22 cellular contexts compared by ENCODE assay signal in genomic region chr20:50310673-50311051, GRCh38.
DNase-seq lines count a peak whose midpoint lies in the region; ATAC-seq and TF ChIP-seq lines count a peak whose summit lies in the region.
"Had no signal": no experiment of that assay in that cellular context is flagged by ENCODE, and none has a peak within 500 bp of the region (broad histone marks: within the 10 kb centered on the region; RNA-seq: fewer than 3 reads in every experiment).

No MANE protein-coding gene starts in this region.

- ATAC-seq in activated CD4-positive, alpha-beta T cell treated with anti-CD3 and anti-CD28 coated beads for 36 hours, result no peak
- ATAC-seq in natural killer cell (peak; percentile 59 to 93 (median 80)), HG03378 (IDR thresholded peaks at IDR 0.05; ENCODE audit: unreplicated experiment) (no peak)
- ATAC-seq: activated CD4-positive, CD25-positive, alpha-beta regulatory T cell treated with anti-CD3 and anti-CD28 coated beads, Interleukin-2, amount 50 U/mL, for 24 hours; heart left ventricle; naive thymus-derived CD4-positive, alpha-beta T cell; SK-N-SH treated with all-trans-retinoic acid at 6 μM for 48 hours had no signal

- peak overlapping the region in 2 of 3 donors; percentile 80 to 88 for H3K27ac ChIP-seq in thyroid gland
- no peak overlapping the region for H3K27ac ChIP-seq in SJCRH30
- H3K27ac ChIP-seq: C4-2B had no signal

- no peaks in the 10 kb centered on the region for H3K36me3 Mint-ChIP-seq in activated CD4-positive, alpha-beta T cell treated with anti-CD3 and anti-CD28 coated beads for 36 hours (ENCODE audit: low read depth)
- H3K36me3 Mint-ChIP-seq in brain (no peaks in the 10 kb centered on the region), natural killer cell (no peaks in the 10 kb centered on the region)
- H3K36me3 Mint-ChIP-seq: naive thymus-derived CD4-positive, alpha-beta T cell had no signal

- H3K4me3 ChIP-seq in thyroid gland (replicated peaks in 1 of 3) (no peak overlapping the region), SJCRH30 (no peak overlapping the region)
- H3K4me3 ChIP-seq: heart left ventricle had no signal

- CTCF ChIA-PET in activated CD4-positive, alpha-beta T cell treated with anti-CD3 and anti-CD28 coated beads for 36 hours (lab: Charles Lee), result no interaction called here

- H3K27me3 ChIP-seq in thyroid gland (no peaks in the 10 kb centered on the region), SJCRH30 (no peaks in the 10 kb centered on the region)
- H3K27me3 ChIP-seq: heart left ventricle had no signal

- peak; percentile 27 for DNase-seq in activated CD4-positive, alpha-beta T cell treated with anti-CD3 and anti-CD28 coated beads for 36 hours
- no peak for DNase-seq in activated CD4-positive, alpha-beta T cell treated with anti-CD3 and anti-CD28 coated beads for 48 hours
- DNase-seq in natural killer cell (peak; percentile 50), thyroid gland (no peak), SJCRH30 (no peak), AG20443 (ENCODE audit: low spot score) (no peak)
- DNase-seq: 8988T; activated effector memory CD4-positive, alpha-beta T cell treated with Interleukin-2 at 50 U/mL for 16 hours; amniotic stem cell; DMS153; effector memory CD4-positive, alpha-beta T cell; heart left ventricle; naive thymus-derived CD4-positive, alpha-beta T cell; NCI-H1436; NCI-H774; T-helper 9 cell had no signal

- H3K9me3 Mint-ChIP-seq in activated CD4-positive, alpha-beta T cell treated with anti-CD3 and anti-CD28 coated beads for 36 hours (ENCODE audit: low read depth), result no peaks in the 10 kb centered on the region
- H3K9me3 Mint-ChIP-seq in brain (peaks cover 0 to 10% (median 4%) of the 10 kb centered on the region in 5 experiments), natural killer cell (no peaks in the 10 kb centered on the region)
- H3K9me3 Mint-ChIP-seq: central memory CD8-positive, alpha-beta T cell had no signal

- H3K4me1 ChIP-seq in thyroid gland (peaks cover 42 to 60% of the 10 kb centered on the region in 2 donors), SJCRH30 (peaks cover 34% of the 10 kb centered on the region)

- intact Hi-C loops in activated CD4-positive, alpha-beta T cell treated with anti-CD3 and anti-CD28 coated beads for 36 hours (cut with DNase I, micrococcal nuclease), result no loop called here
- intact Hi-C loops in natural killer cell (cut with micrococcal nuclease) (loop anchor here (2.0 kb wide), 1 partner anchor 76 kb away; no protein-coding TSS in a partner anchor), thyroid gland (cut with DNase I) (no loop called here)

- no peak for TF ChIP-seq POLR2A in thyroid gland (IDR thresholded peaks at IDR 0.05)

- peaks cover 10% of the 10 kb centered on the region for H3K27me3 Mint-ChIP-seq in activated CD4-positive, alpha-beta T cell treated with anti-CD3 and anti-CD28 coated beads for 36 hours
- peaks cover 17% of the 10 kb centered on the region for H3K27me3 Mint-ChIP-seq in brain
- peaks cover 33 to 42% of the 10 kb centered on the region in 2 donors for H3K27me3 Mint-ChIP-seq in natural killer cell (ENCODE audit: low read depth in 2 of 2)

- H3K9me3 ChIP-seq in thyroid gland, result no peaks in the 10 kb centered on the region
- H3K9me3 ChIP-seq in SJCRH30 (replicated peaks), result no peaks in the 10 kb centered on the region

- H3K36me3 ChIP-seq in thyroid gland, result no peaks in the 10 kb centered on the region
- no peaks in the 10 kb centered on the region for H3K36me3 ChIP-seq in SJCRH30
- H3K36me3 ChIP-seq: heart left ventricle had no signal

- H3K27ac Mint-ChIP-seq in activated CD4-positive, alpha-beta T cell treated with anti-CD3 and anti-CD28 coated beads for 36 hours, result peak overlapping the region; percentile 49
- peak overlapping the region in 4 of 5 experiments; percentile 6 to 85 (median 79) for H3K27ac Mint-ChIP-seq in brain
- peak overlapping the region; percentile 23 to 62 for H3K27ac Mint-ChIP-seq in natural killer cell
- H3K27ac Mint-ChIP-seq: naive thymus-derived CD4-positive, alpha-beta T cell had no signal

- no peaks in the 10 kb centered on the region for H3K4me1 Mint-ChIP-seq in activated CD4-positive, alpha-beta T cell treated with anti-CD3 and anti-CD28 coated beads for 36 hours
- H3K4me1 Mint-ChIP-seq in brain (peaks cover 25% of the 10 kb centered on the region), natural killer cell (peaks cover 19 to 30% of the 10 kb centered on the region in 2 donors)
- H3K4me1 Mint-ChIP-seq: central memory CD8-positive, alpha-beta T cell had no signal

- H3K4me3 Mint-ChIP-seq in activated CD4-positive, alpha-beta T cell treated with anti-CD3 and anti-CD28 coated beads for 36 hours, result no peak overlapping the region
- no peak overlapping the region for H3K4me3 Mint-ChIP-seq in brain
- H3K4me3 Mint-ChIP-seq in natural killer cell, result peak overlapping the region; percentile 47
- H3K4me3 Mint-ChIP-seq: central memory CD8-positive, alpha-beta T cell; naive thymus-derived CD4-positive, alpha-beta T cell had no signal

- POLR2A ChIA-PET in activated CD4-positive, alpha-beta T cell treated with anti-CD3 and anti-CD28 coated beads for 36 hours (lab: Charles Lee), result no interaction called here

- WGBS in thyroid gland, 2 donors, result 91 to 98% methylated on average over 10 of the region's 10 CpGs

- no peak for TF ChIP-seq CTCF in brain (conservative IDR thresholded peaks at IDR 0.05)
- TF ChIP-seq CTCF in natural killer cell (IDR thresholded peaks at IDR 0.05), result no peak
- TF ChIP-seq CTCF in thyroid gland (IDR thresholded peaks at IDR 0.05), result no peak

Comparison
In these comparisons a context has a peak if more than half of its experiments do, and no peak if none do; other contexts are left out.
1. DNase-seq: peak in activated CD4-positive, alpha-beta T cell treated with anti-CD3 and anti-CD28 coated beads for 36 hours (single experiment) and natural killer cell (single experiment); none in activated CD4-positive, alpha-beta T cell treated with anti-CD3 and anti-CD28 coated beads for 48 hours (single experiment), thyroid gland (0 of 2), SJCRH30 (0 of 2) and AG20443 (single experiment).
2. ATAC-seq: peak in natural killer cell (3 of 3); none in activated CD4-positive, alpha-beta T cell treated with anti-CD3 and anti-CD28 coated beads for 36 hours (single experiment) and HG03378 (single experiment).
3. Peak in every context shown above with its lines, with median percentiles within 50 percentile points of each other: H3K27ac Mint-ChIP-seq.